ENCODE assay signal across 15 cellular contexts in genomic region chr10:112295853-112296830, GRCh38. TPM values are rescaled to one million over a fixed set of nuclear protein-coding genes. Genes with fewer than 3 reads are reported as not detected.
DNase-seq lines count a peak whose midpoint lies in the region; ATAC-seq and TF ChIP-seq lines count a peak whose summit lies in the region.
"Had no signal": no experiment of that assay in that cellular context is flagged by ENCODE, and none has a peak within 500 bp of the region (broad histone marks: within the 10 kb centered on the region; RNA-seq: fewer than 3 reads in every experiment).

No MANE protein-coding gene starts in this region.

- peak; percentile 28 to 60 (median 41) for ATAC-seq in right lobe of liver
- ATAC-seq: naive thymus-derived CD4-positive, alpha-beta T cell had no signal

- H3K27ac Mint-ChIP-seq in MCF 10A (ENCODE audit: low read depth, unreplicated experiment), result no peak overlapping the region
- H3K27ac Mint-ChIP-seq: activated CD4-positive, alpha-beta memory T cell treated with anti-CD3 and anti-CD28 coated beads, Interleukin-2, amount 10 ng/mL, durations not matched to agents 7 days and 5 days; naive thymus-derived CD4-positive, alpha-beta T cell had no signal

- H3K27me3 Mint-ChIP-seq in MCF 10A (ENCODE audit: insufficient read depth, unreplicated experiment), result no peaks in the 10 kb centered on the region

- TF ChIP-seq POLR2A in breast epithelium (IDR thresholded peaks at IDR 0.05), result no peak
- TF ChIP-seq POLR2A in right lobe of liver (IDR thresholded peaks at IDR 0.05), result no peak

- no peaks in the 10 kb centered on the region for H3K9me3 ChIP-seq in breast epithelium
- H3K9me3 ChIP-seq in right lobe of liver, result no peaks in the 10 kb centered on the region
- no peaks in the 10 kb centered on the region for H3K9me3 ChIP-seq in tibial artery
- H3K9me3 ChIP-seq in colonic mucosa, result no peaks in the 10 kb centered on the region
- H3K9me3 ChIP-seq: A549 had no signal

- intact Hi-C loops in MCF 10A (cut with micrococcal nuclease), result no loop called here
- intact Hi-C loops in breast epithelium (cut with DNase I; ENCODE audit: low total_unique reads), result no loop called here
- intact Hi-C loops in right lobe of liver (cut with DNase I), result no loop called here
- intact Hi-C loops in tibial artery (cut with DNase I; ENCODE audit: low total_unique reads), result no loop called here
- intact Hi-C loops in posterior cingulate gyrus (cut with DNase I), result no loop called here
- intact Hi-C loops in colonic mucosa (cut with DNase I), result no loop called here

- 47% methylated on average over 5 of the region's 8 CpGs for WGBS in right lobe of liver (ENCODE audit: insufficient coverage, low coverage, low lambda C conversion rate, missing lambda C conversion rate)

- no peaks in the 10 kb centered on the region for H3K9me3 Mint-ChIP-seq in MCF 10A (ENCODE audit: unreplicated experiment)
- H3K9me3 Mint-ChIP-seq: activated CD4-positive, alpha-beta memory T cell treated with anti-CD3 and anti-CD28 coated beads, Interleukin-2, amount 10 ng/mL, durations not matched to agents 7 days and 5 days; naive thymus-derived CD4-positive, alpha-beta T cell had no signal

- no peaks in the 10 kb centered on the region for H3K36me3 ChIP-seq in breast epithelium
- H3K36me3 ChIP-seq in right lobe of liver, result no peaks in the 10 kb centered on the region
- no peaks in the 10 kb centered on the region for H3K36me3 ChIP-seq in tibial artery
- H3K36me3 ChIP-seq in colonic mucosa, result no peaks in the 10 kb centered on the region

- no peak overlapping the region for H3K9ac ChIP-seq in colonic mucosa (ENCODE audit: low read depth in 2 of 2, low read length in 2 of 2)

- CTCF ChIA-PET in MCF 10A (lab: Yijun Ruan, JAX), result interaction anchor here (0.6 to 1.5 kb wide), 6 partner anchors 11 to 1195 kb away, joined by 3 to 4 read pairs (median 3); no protein-coding TSS in a partner anchor

- H3K27ac ChIP-seq in breast epithelium, result no peak overlapping the region
- peak overlapping the region; percentile 52 to 94 (median 86) for H3K27ac ChIP-seq in right lobe of liver
- peak overlapping the region; percentile 53 to 55 for H3K27ac ChIP-seq in tibial artery
- H3K27ac ChIP-seq in colonic mucosa, result no peak overlapping the region
- H3K27ac ChIP-seq: A549 had no signal

- DNase-seq in MCF 10A (ENCODE audit: unreplicated experiment) (peak; percentile 67), breast epithelium (ENCODE audit: low spot score in 2 of 2) (no peak), epidermal melanocyte (ENCODE audit: insufficient read length, low spot score) (peak; percentile 88), right lobe of liver (peak in 1 of 3 donors; percentile 62), tibial artery (peak in 1 of 2 donors; percentile 70), NCI-H446 (lab: John Stamatoyannopoulos, UW) (no peak), posterior cingulate gyrus (no peak), colonic mucosa (no peak)
- DNase-seq: activated CD4-positive, alpha-beta memory T cell treated with anti-CD3 and anti-CD28 coated beads, Interleukin-2, amount 10 ng/mL, durations not matched to agents 7 days and 5 days; effector CD8-positive, alpha-beta T cell; kidney; MV-4-11; naive thymus-derived CD4-positive, alpha-beta T cell; NCI-H2107 had no signal

- no peak overlapping the region for H3K4me3 Mint-ChIP-seq in MCF 10A (ENCODE audit: unreplicated experiment)
- H3K4me3 Mint-ChIP-seq: activated CD4-positive, alpha-beta memory T cell treated with anti-CD3 and anti-CD28 coated beads, Interleukin-2, amount 10 ng/mL, durations not matched to agents 7 days and 5 days; naive thymus-derived CD4-positive, alpha-beta T cell had no signal

- peaks cover 16% of the 10 kb centered on the region for H3K4me1 Mint-ChIP-seq in MCF 10A (ENCODE audit: insufficient read depth, unreplicated experiment)
- H3K4me1 Mint-ChIP-seq: activated CD4-positive, alpha-beta memory T cell treated with anti-CD3 and anti-CD28 coated beads, Interleukin-2, amount 10 ng/mL, durations not matched to agents 7 days and 5 days; naive thymus-derived CD4-positive, alpha-beta T cell had no signal

- H3K4me1 ChIP-seq in breast epithelium (no peaks in the 10 kb centered on the region), right lobe of liver (peaks cover 2 to 35% (median 12%) of the 10 kb centered on the region in 4 donors), tibial artery (peaks cover 0 to 36% (median 20%) of the 10 kb centered on the region in 4 donors), colonic mucosa (no peaks in the 10 kb centered on the region)
- H3K4me1 ChIP-seq: A549 had no signal

- H3K27me3 ChIP-seq in breast epithelium (no peaks in the 10 kb centered on the region), right lobe of liver (no peaks in the 10 kb centered on the region), tibial artery (no peaks in the 10 kb centered on the region), colonic mucosa (no peaks in the 10 kb centered on the region)

- TF ChIP-seq CTCF in MCF 10A (IDR thresholded peaks at IDR 0.05; ENCODE audit: unreplicated experiment), result no peak
- TF ChIP-seq CTCF in breast epithelium (IDR thresholded peaks at IDR 0.05), result no peak
- TF ChIP-seq CTCF in right lobe of liver (IDR thresholded peaks at IDR 0.05), result no peak
- TF ChIP-seq CTCF in tibial artery (IDR thresholded peaks at IDR 0.05), result no peak
- TF ChIP-seq CTCF in colonic mucosa (IDR thresholded peaks at IDR 0.05), result no peak

- no TSS peak for BruUV-seq in MCF 10A (replicated peaks; lab: Mats Ljungman, UMichigan)

- no peaks in the 10 kb centered on the region for H3K36me3 Mint-ChIP-seq in MCF 10A (ENCODE audit: insufficient read depth, unreplicated experiment)
- H3K36me3 Mint-ChIP-seq: naive thymus-derived CD4-positive, alpha-beta T cell had no signal

- H3K4me3 ChIP-seq in breast epithelium, result no peak overlapping the region
- H3K4me3 ChIP-seq in right lobe of liver, result no peak overlapping the region
- H3K4me3 ChIP-seq in tibial artery, result no peak overlapping the region
- H3K4me3 ChIP-seq in colonic mucosa, result no peak overlapping the region
- H3K4me3 ChIP-seq: A549 had no signal

- POLR2A ChIA-PET in MCF 10A (lab: Yijun Ruan, JAX), result no interaction called here

RNA-seq across cellular contexts. Expression of gene TECTB, which starts 12.9 kb away (rescaled TPM):
- not detected in 2 replicates for total RNA-seq in MCF 10A (2022)
- not detected for total RNA-seq in breast epithelium
- total RNA-seq in right lobe of liver, result under 1 TPM; 0.18 to 0.83 (median 0.49) TPM
- total RNA-seq in colonic mucosa, result not detected
- total RNA-seq: activated CD4-positive, alpha-beta memory T cell treated with anti-CD3 and anti-CD28 coated beads, Interleukin-2, amount 10 ng/mL, durations not matched to agents 7 days and 5 days; kidney; naive thymus-derived CD4-positive, alpha-beta T cell had no signal

Comparison
In these comparisons a context has a peak if more than half of its experiments do, and no peak if none do; other contexts are left out.
1. DNase-seq: peak in MCF 10A (single experiment) and epidermal melanocyte (single experiment); none in breast epithelium (0 of 2), NCI-H446 (0 of 2), posterior cingulate gyrus (0 of 10) and colonic mucosa (single experiment).
2. H3K27ac ChIP-seq: peak in right lobe of liver (3 of 3) and tibial artery (2 of 2); none in breast epithelium (0 of 2) and colonic mucosa (single experiment).